Comparison of ENCODE assay signal across 1 cellular context in genomic region chr3:11808231-11808630, GRCh38.
TF ChIP-seq lines count a peak whose summit lies in the region.

No MANE protein-coding gene starts in this region.

TF ChIP-seq in IMR-90, 13 proteins besides CTCF, POLR2A, EP300 and RAD21:
- TF ChIP-seq BHLHE40 (IDR thresholded peaks at IDR 0.05; ENCODE audit: low read depth, low read length) (no peak), MXI1 (IDR thresholded peaks at IDR 0.05; ENCODE audit: borderline replicate concordance, low read depth, low read length) (no peak), CHD1 (IDR thresholded peaks at IDR 0.05; ENCODE audit: low read depth, low read length) (no peak)
